8 cellular contexts compared by ENCODE assay signal in the genomic region with DNA sequence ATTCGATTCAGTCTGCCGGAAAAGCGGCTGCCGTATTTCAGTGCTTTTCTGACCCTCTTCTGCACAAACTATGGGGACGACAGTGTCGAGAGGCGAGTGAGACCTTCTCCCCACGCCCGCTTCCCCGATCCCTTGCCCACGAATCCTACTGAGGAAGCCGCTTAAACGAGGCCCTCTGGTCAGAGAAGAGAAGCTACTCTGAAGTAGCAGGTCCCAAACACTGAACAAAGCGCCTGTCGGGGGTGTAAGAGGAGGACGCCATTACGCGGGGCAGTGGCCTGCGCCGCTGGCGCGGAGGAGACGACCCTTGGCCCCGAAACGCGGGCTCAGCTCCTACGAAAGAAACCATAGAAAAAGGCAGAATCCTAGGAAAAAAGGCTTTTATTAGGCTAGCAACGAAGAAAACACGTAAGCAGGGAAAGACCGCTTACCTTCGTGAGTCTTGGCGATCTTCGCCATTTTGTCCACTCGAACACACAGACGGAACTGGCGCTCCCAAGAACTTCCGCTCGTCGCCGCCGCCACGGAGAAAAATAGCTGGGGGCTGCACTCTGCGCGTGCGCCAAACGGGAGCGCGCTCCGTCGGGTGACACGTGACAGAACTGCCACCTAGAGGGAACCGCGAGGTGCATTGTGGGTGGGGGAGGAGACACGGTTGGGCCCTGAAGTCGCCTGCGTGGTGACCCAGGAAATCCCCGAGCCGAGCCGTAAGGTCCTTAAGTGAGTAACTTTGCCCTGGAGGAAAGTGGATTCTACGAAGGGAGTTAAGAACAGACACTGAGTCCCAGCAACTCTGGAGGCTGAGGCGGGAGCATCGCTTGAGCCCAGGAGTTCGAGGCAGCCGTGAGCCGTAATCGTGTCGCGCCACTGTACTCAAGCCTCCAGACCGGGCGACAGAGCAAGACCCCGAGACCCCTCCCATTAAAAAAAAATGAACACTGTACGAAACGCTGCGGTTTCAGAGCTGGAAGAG.
DNase-seq lines count a peak whose midpoint lies in the region; ATAC-seq lines count a peak whose summit lies in the region.

A gene with protein sequence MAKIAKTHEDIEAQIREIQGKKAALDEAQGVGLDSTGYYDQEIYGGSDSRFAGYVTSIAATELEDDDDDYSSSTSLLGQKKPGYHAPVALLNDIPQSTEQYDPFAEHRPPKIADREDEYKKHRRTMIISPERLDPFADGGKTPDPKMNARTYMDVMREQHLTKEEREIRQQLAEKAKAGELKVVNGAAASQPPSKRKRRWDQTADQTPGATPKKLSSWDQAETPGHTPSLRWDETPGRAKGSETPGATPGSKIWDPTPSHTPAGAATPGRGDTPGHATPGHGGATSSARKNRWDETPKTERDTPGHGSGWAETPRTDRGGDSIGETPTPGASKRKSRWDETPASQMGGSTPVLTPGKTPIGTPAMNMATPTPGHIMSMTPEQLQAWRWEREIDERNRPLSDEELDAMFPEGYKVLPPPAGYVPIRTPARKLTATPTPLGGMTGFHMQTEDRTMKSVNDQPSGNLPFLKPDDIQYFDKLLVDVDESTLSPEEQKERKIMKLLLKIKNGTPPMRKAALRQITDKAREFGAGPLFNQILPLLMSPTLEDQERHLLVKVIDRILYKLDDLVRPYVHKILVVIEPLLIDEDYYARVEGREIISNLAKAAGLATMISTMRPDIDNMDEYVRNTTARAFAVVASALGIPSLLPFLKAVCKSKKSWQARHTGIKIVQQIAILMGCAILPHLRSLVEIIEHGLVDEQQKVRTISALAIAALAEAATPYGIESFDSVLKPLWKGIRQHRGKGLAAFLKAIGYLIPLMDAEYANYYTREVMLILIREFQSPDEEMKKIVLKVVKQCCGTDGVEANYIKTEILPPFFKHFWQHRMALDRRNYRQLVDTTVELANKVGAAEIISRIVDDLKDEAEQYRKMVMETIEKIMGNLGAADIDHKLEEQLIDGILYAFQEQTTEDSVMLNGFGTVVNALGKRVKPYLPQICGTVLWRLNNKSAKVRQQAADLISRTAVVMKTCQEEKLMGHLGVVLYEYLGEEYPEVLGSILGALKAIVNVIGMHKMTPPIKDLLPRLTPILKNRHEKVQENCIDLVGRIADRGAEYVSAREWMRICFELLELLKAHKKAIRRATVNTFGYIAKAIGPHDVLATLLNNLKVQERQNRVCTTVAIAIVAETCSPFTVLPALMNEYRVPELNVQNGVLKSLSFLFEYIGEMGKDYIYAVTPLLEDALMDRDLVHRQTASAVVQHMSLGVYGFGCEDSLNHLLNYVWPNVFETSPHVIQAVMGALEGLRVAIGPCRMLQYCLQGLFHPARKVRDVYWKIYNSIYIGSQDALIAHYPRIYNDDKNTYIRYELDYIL (minus strand): TSS at position 488 of the 973 bp plus-strand sequence. CDS start 29 bp downstream, at position 459.

- DNase-seq in NCI-H748 (lab: John Stamatoyannopoulos, UW; ENCODE audit: unreplicated experiment) (peak; percentile 98), dedifferentiated amniotic fluid mesenchymal stem cell (ENCODE audit: extremely low spot score) (peak; percentile 96), left kidney (ENCODE audit: low read depth, low spot score) (peak; percentile 99)
- peak; percentile 99 for DNase-seq in activated CD4-positive, alpha-beta T cell treated with anti-CD3 and anti-CD28 coated beads, Interleukin-2, amount 50 U/mL, for 1 hour
- DNase-seq in stimulated activated CD4-positive, alpha-beta T cell treated with anti-CD3 and anti-CD28 coated beads, Interleukin-2, amount 100 ng/mL, for 24 hours, result peak; percentile 98 to 99

- H3K9me3 ChIP-seq in BLaER1 treated with 17β-estradiol and CSF1 and Interleukin-3, amounts not matched to agents 10 nM and 100 nM (replicated peaks in 1 of 11), result no peaks in the 10 kb centered on the region

- H3K9ac ChIP-seq in BLaER1 treated with 17β-estradiol and CSF1 and Interleukin-3, amounts not matched to agents 10 nM and 100 nM, result peak within 1 kb of the TSS; percentile 95 to 99 (median 98)

- peak within 1 kb of the TSS; percentile 95 to 99 (median 98) for H3K27ac ChIP-seq in BLaER1 treated with 17β-estradiol and CSF1 and Interleukin-3, amounts not matched to agents 10 nM and 100 nM

- H3K27me3 ChIP-seq in BLaER1 treated with 17β-estradiol and CSF1 and Interleukin-3, amounts not matched to agents 10 nM and 100 nM, result no peaks in the 10 kb centered on the region

- H4K20me1 ChIP-seq in BLaER1 treated with 17β-estradiol and CSF1 and Interleukin-3, amounts not matched to agents 10 nM and 100 nM, result peaks cover 40 to 47% (median 43%) of the 10 kb centered on the region in 11 experiments

- ATAC-seq in GM19351 (IDR thresholded peaks at IDR 0.05; ENCODE audit: unreplicated experiment), result peak; percentile 89
- ATAC-seq in HG03521 (IDR thresholded peaks at IDR 0.05; ENCODE audit: unreplicated experiment), result peak; percentile 93

- H3K4me2 ChIP-seq in BLaER1 treated with 17β-estradiol and CSF1 and Interleukin-3, amounts not matched to agents 10 nM and 100 nM, result peak within 1 kb of the TSS; percentile 83 to 99 (median 93)

- H3K4me1 ChIP-seq in BLaER1 treated with 17β-estradiol and CSF1 and Interleukin-3, amounts not matched to agents 10 nM and 100 nM, result peaks cover 38 to 49% (median 43%) of the 10 kb centered on the region in 10 experiments

- H3K4me3 ChIP-seq in BLaER1 treated with 17β-estradiol and CSF1 and Interleukin-3, amounts not matched to agents 10 nM and 100 nM, result peak within 1 kb of the TSS; percentile 81 to 94 (median 89)

- H3K36me3 ChIP-seq in BLaER1 treated with 17β-estradiol and CSF1 and Interleukin-3, amounts not matched to agents 10 nM and 100 nM, result peaks cover 1 to 26% (median 14%) of the 10 kb centered on the region in 11 experiments; a peak in 18 of 22 replicates

Comparison
In these comparisons a context has a peak if more than half of its experiments do, and no peak if none do; other contexts are left out.
1. Peak in every context shown above with its lines: DNase-seq, ATAC-seq, H3K4me3 ChIP-seq and H3K27ac ChIP-seq.